In the genomic region with DNA sequence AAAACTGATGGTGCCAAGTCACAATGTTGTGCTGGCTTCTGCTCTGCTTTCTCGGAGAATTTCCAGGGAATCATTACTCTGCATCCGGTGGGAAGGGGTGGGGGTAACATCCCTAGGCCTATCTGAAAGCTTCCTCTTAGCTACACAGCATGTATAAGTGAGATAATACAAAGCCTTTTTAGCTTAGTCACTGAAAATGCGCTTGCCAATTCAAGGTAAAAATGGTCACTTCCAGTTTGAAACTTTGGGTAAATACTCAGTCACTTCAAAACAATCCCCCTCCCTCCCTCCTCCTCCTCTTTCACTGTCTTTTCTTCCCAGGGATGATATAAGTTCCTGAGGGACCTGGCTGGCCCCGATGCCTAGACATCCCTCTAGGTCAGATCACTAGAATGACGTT, we compare ENCODE assay signal across 25 cellular contexts. TPM values are rescaled to one million over a fixed set of nuclear protein-coding genes. Genes with fewer than 3 reads are reported as not detected.
DNase-seq lines count a peak whose midpoint lies in the region; ATAC-seq and TF ChIP-seq lines count a peak whose summit lies in the region.
"Had no signal": no experiment of that assay in that cellular context is flagged by ENCODE, and none has a peak within 500 bp of the region (broad histone marks: within the 10 kb centered on the region; RNA-seq: fewer than 3 reads in every experiment).

No MANE protein-coding gene starts in this region.

- H3K4me3 ChIP-seq in mesenchymal stem cell (ENCODE audit: insufficient read depth in 1 of 2, low read depth in 1 of 2, low read length in 2 of 2): no peak overlapping the region
- H3K4me3 ChIP-seq: body of pancreas, right atrium auricular region, stomach, tibial artery had no signal

- H3K4me2 ChIP-seq in mesenchymal stem cell (ENCODE audit: low read length, poor library complexity, severe bottlenecking): no peak overlapping the region

- H3K4me1 ChIP-seq in mesenchymal stem cell (ENCODE audit: control insufficient read depth, insufficient read depth, low read depth, low read length): no peaks in the 10 kb centered on the region
- H3K4me1 ChIP-seq: body of pancreas, foreskin keratinocyte, right atrium auricular region, stomach, tibial artery had no signal

- 65% methylated on average over 4 of the region's 5 CpGs for WGBS in mesenchymal stem cell

- no peak overlapping the region for H2BK15ac ChIP-seq in mesenchymal stem cell (ENCODE audit: low read depth, poor library complexity, severe bottlenecking)

- DNase-seq in EH (ENCODE audit: low read depth) (peak; percentile 18), HT1080 (ENCODE audit: low read depth) (peak; percentile 47), UCSD-AML1 (lab: John Stamatoyannopoulos, UW; ENCODE audit: unreplicated experiment) (peak; percentile 19), mesenchymal stem cell (no peak), amniotic stem cell (lab: John Stamatoyannopoulos, UW) (no peak), GM20000 (ENCODE audit: low spot score) (no peak)
- DNase-seq: activated CD4-positive, alpha-beta T cell treated with anti-CD3 and anti-CD28 coated beads, Interleukin-2, amount 50 U/mL, for 4 hours; activated naive CD4-positive, alpha-beta T cell; activated T-cell treated with anti-CD3 and anti-CD28 coated beads, Interleukin-2, amount 50 U/mL, for 72 hours; body of pancreas; Calu3; DMS79; foreskin keratinocyte; head of caudate nucleus; kidney; NCI-H1436 treated with DMSO at 0.1 percent for 48 hours; NCI-H345; posterior cingulate gyrus; SHP77 treated with DMSO at 0.1 percent for 48 hours; stimulated activated CD8-positive, alpha-beta memory T cell treated with anti-CD3 and anti-CD28 coated beads, Interleukin-4, amount 100 ng/mL, for 48 hours; stomach; tibial artery had no signal

- H2AFZ ChIP-seq in mesenchymal stem cell (ENCODE audit: low read depth, low read length): no peak overlapping the region

- H2AK5ac ChIP-seq in mesenchymal stem cell (ENCODE audit: low read length, severe bottlenecking): no peak overlapping the region

- no peak overlapping the region for H3K18ac ChIP-seq in mesenchymal stem cell (ENCODE audit: low read depth in 1 of 2, low read length in 2 of 2)

- H3K27ac ChIP-seq in mesenchymal stem cell (ENCODE audit: low read length, poor library complexity, severe bottlenecking): no peak overlapping the region
- H3K27ac ChIP-seq: body of pancreas, C4-2B, foreskin keratinocyte, right atrium auricular region, stomach, tibial artery had no signal

- H3K27me3 ChIP-seq in mesenchymal stem cell (ENCODE audit: control insufficient read depth in 1 of 2, insufficient read depth in 1 of 2, low read length in 2 of 2): no peaks in the 10 kb centered on the region
- H3K27me3 ChIP-seq: body of pancreas, foreskin keratinocyte, right atrium auricular region, stomach had no signal

- no peak overlapping the region for H2BK120ac ChIP-seq in mesenchymal stem cell (ENCODE audit: low read depth, low read length)

- H3K14ac ChIP-seq in mesenchymal stem cell (ENCODE audit: low read length in 2 of 2): no peak overlapping the region

- no peak overlapping the region for H2BK12ac ChIP-seq in mesenchymal stem cell (ENCODE audit: low read length in 2 of 2)

- no peaks in the 10 kb centered on the region for H3K36me3 ChIP-seq in mesenchymal stem cell (ENCODE audit: control insufficient read depth in 1 of 2, insufficient read depth in 2 of 2, low read depth in 1 of 2, low read length in 2 of 2)
- H3K36me3 ChIP-seq: right atrium auricular region, stomach, tibial artery had no signal

- H3K23ac ChIP-seq in mesenchymal stem cell (ENCODE audit: low read length in 2 of 2): no peak overlapping the region

- no peak overlapping the region for H2BK5ac ChIP-seq in mesenchymal stem cell (ENCODE audit: low read depth, low read length, poor library complexity, severe bottlenecking)

- no peak for TF ChIP-seq CTCF in GM20000 (IDR thresholded peaks at IDR 0.05; ENCODE audit: extremely low read depth, missing control alignments)

- H3K4ac ChIP-seq in mesenchymal stem cell (ENCODE audit: low read depth in 1 of 2, low read length in 2 of 2): no peak overlapping the region

- H3K79me1 ChIP-seq in mesenchymal stem cell (replicated peaks; ENCODE audit: low read length, poor library complexity, severe bottlenecking): no peaks in the 10 kb centered on the region

- H4K8ac ChIP-seq in mesenchymal stem cell (ENCODE audit: low read length): no peak overlapping the region

- H3K9me3 ChIP-seq in mesenchymal stem cell (ENCODE audit: control insufficient read depth, low read length): no peaks in the 10 kb centered on the region
- H3K9me3 ChIP-seq: body of pancreas, right atrium auricular region, tibial artery had no signal

- H3K9ac ChIP-seq in mesenchymal stem cell (ENCODE audit: low read length): peak overlapping the region; percentile 43

- no peak for ATAC-seq in HG02642 (IDR thresholded peaks at IDR 0.05; ENCODE audit: poor library complexity, unreplicated experiment)
- ATAC-seq: activated T-cell treated with anti-CD3 and anti-CD28 coated beads, Interleukin-2, amount 50 U/mL, for 72 hours; body of pancreas; foreskin keratinocyte had no signal

- H4K91ac ChIP-seq in mesenchymal stem cell (ENCODE audit: low read length): no peak overlapping the region

RNA-seq across cellular contexts. Expression of a gene that starts 57.3 kb away (rescaled TPM):
- not detected in 2 replicates for total RNA-seq in HT1080 (2014; rRNA removed; shearing (Covaris generic))
- 0.06 TPM in 1 of 2 replicates, not detected in the other for polyA plus RNA-seq in HT1080 (2015; cell fraction: cytosol; rRNA removed)
- polyA plus RNA-seq in HT1080 (2015; cell fraction: nucleus; rRNA removed): not detected in 2 replicates
- 0.15 TPM for polyA plus RNA-seq in mesenchymal stem cell (2013, experiment 1 of 2)
- polyA plus RNA-seq in mesenchymal stem cell (2013, experiment 2 of 2): 0.08 TPM
- total RNA-seq: foreskin keratinocyte had no signal
- polyA plus RNA-seq: foreskin keratinocyte had no signal

Comparison
In these comparisons a context has a peak if more than half of its experiments do, and no peak if none do; other contexts are left out.
1. DNase-seq: peak in EH (single experiment), HT1080 (single experiment) and UCSD-AML1 (single experiment); none in mesenchymal stem cell (single experiment), amniotic stem cell (single experiment) and GM20000 (single experiment).